8 cellular contexts compared by ENCODE assay signal in the genomic region with DNA sequence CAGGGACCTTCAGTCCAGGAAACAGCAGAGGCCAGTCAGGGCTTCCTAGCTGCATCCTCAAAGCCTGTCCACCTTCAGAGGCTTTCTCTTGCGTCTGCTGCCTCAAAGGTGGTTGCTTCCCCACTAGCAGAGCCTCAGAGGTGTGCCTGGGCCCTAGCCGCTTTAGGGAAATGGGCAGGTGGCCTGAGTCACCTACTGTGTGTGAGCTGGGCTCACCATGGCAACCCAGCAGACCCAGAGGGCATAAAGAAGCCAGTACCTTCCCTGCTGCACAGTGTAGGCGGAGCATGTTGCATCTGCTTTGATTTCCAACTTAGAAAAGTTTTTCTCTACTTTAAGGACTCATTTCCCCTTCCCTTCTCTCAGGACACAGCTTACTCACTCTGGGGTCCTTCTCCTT. TPM values are rescaled to one million over a fixed set of nuclear protein-coding genes. Genes with fewer than 3 reads are reported as not detected.
DNase-seq lines count a peak whose midpoint lies in the region; ATAC-seq and TF ChIP-seq lines count a peak whose summit lies in the region.

No MANE protein-coding gene starts in this region.

- peaks cover 37% of the 10 kb centered on the region for H3K4me1 ChIP-seq in CD8-positive, alpha-beta T cell (ENCODE audit: insufficient read depth, low read length)
- H3K4me1 ChIP-seq in HUES48 (ENCODE audit: control insufficient read depth, insufficient read depth, low read length), result peaks cover 34% of the 10 kb centered on the region

- no peak for TF ChIP-seq CTCF in CD8-positive, alpha-beta T cell (IDR thresholded peaks at IDR 0.05)

- H3K4me3 Mint-ChIP-seq in CD8-positive, alpha-beta T cell, result peak overlapping the region; percentile 13
- no peak overlapping the region for H3K4me3 Mint-ChIP-seq in activated naive CD4-positive, alpha-beta T cell treated with anti-CD3 and anti-CD28 coated beads, Interleukin-2, amount 50 U/mL, for 24 hours
- peak overlapping the region; percentile 2 to 79 (median 60) for H3K4me3 Mint-ChIP-seq in naive thymus-derived CD8-positive, alpha-beta T cell

- CTCF ChIA-PET in CD8-positive, alpha-beta T cell (lab: Charles Lee), result interaction anchor here (1.2 to 1.6 kb wide), 5 partner anchors 8 to 154 kb away, joined by 3 to 5 read pairs (median 4); no protein-coding TSS in a partner anchor

- peaks cover 59% of the 10 kb centered on the region for H3K4me1 Mint-ChIP-seq in CD8-positive, alpha-beta T cell (ENCODE audit: low read depth)
- peaks cover 75% of the 10 kb centered on the region for H3K4me1 Mint-ChIP-seq in activated naive CD4-positive, alpha-beta T cell treated with anti-CD3 and anti-CD28 coated beads, Interleukin-2, amount 50 U/mL, for 24 hours
- H3K4me1 Mint-ChIP-seq in naive thymus-derived CD8-positive, alpha-beta T cell, result peaks cover 38 to 73% (median 62%) of the 10 kb centered on the region in 4 donors

- H3K27ac ChIP-seq in CD8-positive, alpha-beta T cell (ENCODE audit: low read depth, low read length), result peak overlapping the region; percentile 21
- H3K27ac ChIP-seq in HUES48 (ENCODE audit: low read depth, low read length), result peak overlapping the region; percentile 13

- H3K9me3 ChIP-seq in CD8-positive, alpha-beta T cell (ENCODE audit: low read length), result no peaks in the 10 kb centered on the region
- H3K9me3 ChIP-seq in HUES48 (ENCODE audit: control insufficient read depth, insufficient read depth, low read length), result no peaks in the 10 kb centered on the region

- H3K36me3 ChIP-seq in CD8-positive, alpha-beta T cell (ENCODE audit: insufficient read depth, low read length), result no peaks in the 10 kb centered on the region
- no peaks in the 10 kb centered on the region for H3K36me3 ChIP-seq in HUES48 (ENCODE audit: control insufficient read depth, insufficient read depth, low read length)

- peaks cover 5% of the 10 kb centered on the region for H3K36me3 Mint-ChIP-seq in CD8-positive, alpha-beta T cell
- peaks cover 5% of the 10 kb centered on the region for H3K36me3 Mint-ChIP-seq in activated naive CD4-positive, alpha-beta T cell treated with anti-CD3 and anti-CD28 coated beads, Interleukin-2, amount 50 U/mL, for 24 hours
- H3K36me3 Mint-ChIP-seq in naive thymus-derived CD8-positive, alpha-beta T cell, result peaks cover 0 to 6% (median 4%) of the 10 kb centered on the region in 3 donors

- no peak overlapping the region for H3K4me3 ChIP-seq in CD8-positive, alpha-beta T cell (ENCODE audit: low read depth, low read length)
- no peak overlapping the region for H3K4me3 ChIP-seq in HUES48 (ENCODE audit: low read depth, low read length)

- intact Hi-C loops in CD8-positive, alpha-beta T cell (cut with DNase I, micrococcal nuclease), result no loop called here

- no peaks in the 10 kb centered on the region for H3K27me3 Mint-ChIP-seq in CD8-positive, alpha-beta T cell (ENCODE audit: low read depth)
- H3K27me3 Mint-ChIP-seq in activated naive CD4-positive, alpha-beta T cell treated with anti-CD3 and anti-CD28 coated beads, Interleukin-2, amount 50 U/mL, for 24 hours, result no peaks in the 10 kb centered on the region
- H3K27me3 Mint-ChIP-seq in naive thymus-derived CD8-positive, alpha-beta T cell, result no peaks in the 10 kb centered on the region

- DNase-seq in CD8-positive, alpha-beta T cell, result peak in 2 of 7 experiments; percentile 34 to 37
- DNase-seq in naive thymus-derived CD8-positive, alpha-beta T cell, result peak in 5 of 10 donors; percentile 17 to 67 (median 27)
- DNase-seq in cerebellum (ENCODE audit: low spot score) (no peak), NCI-H446 (lab: John Stamatoyannopoulos, UW) (no peak), superior temporal gyrus (ENCODE audit: extremely low spot score) (no peak)

- H3K27ac Mint-ChIP-seq in CD8-positive, alpha-beta T cell, result peak overlapping the region; percentile 90
- peak overlapping the region; percentile 38 for H3K27ac Mint-ChIP-seq in activated naive CD4-positive, alpha-beta T cell treated with anti-CD3 and anti-CD28 coated beads, Interleukin-2, amount 50 U/mL, for 24 hours
- peak overlapping the region; percentile 88 to 98 (median 96) for H3K27ac Mint-ChIP-seq in naive thymus-derived CD8-positive, alpha-beta T cell

- POLR2A ChIA-PET in CD8-positive, alpha-beta T cell (lab: Charles Lee), result interaction anchor here (0.7 to 11.8 kb wide), 3 partner anchors 11 to 31 kb away, joined by 3 to 112 read pairs (median 4); a partner anchor contains a TSS
- POLR2A ChIA-PET in naive thymus-derived CD8-positive, alpha-beta T cell (lab: Charles Lee), result interaction anchor here (0.7 to 11.0 kb wide), 4 partner anchors 10 to 639 kb away, joined by 3 to 199 read pairs (median 6); a partner anchor contains a TSS

- H3K27me3 ChIP-seq in CD8-positive, alpha-beta T cell (ENCODE audit: insufficient read depth, low read length), result no peaks in the 10 kb centered on the region
- no peaks in the 10 kb centered on the region for H3K27me3 ChIP-seq in HUES48 (ENCODE audit: control insufficient read depth, insufficient read depth, low read length)

- H3K9ac ChIP-seq in HUES48 (ENCODE audit: low read depth, low read length), result no peak overlapping the region

- peak; percentile 69 for ATAC-seq in CD8-positive, alpha-beta T cell
- peak; percentile 91 to 94 for ATAC-seq in naive thymus-derived CD8-positive, alpha-beta T cell
- no peak for ATAC-seq in HG03280 (IDR thresholded peaks at IDR 0.05; ENCODE audit: unreplicated experiment)

- H3K9me3 Mint-ChIP-seq in CD8-positive, alpha-beta T cell, result no peaks in the 10 kb centered on the region
- no peaks in the 10 kb centered on the region for H3K9me3 Mint-ChIP-seq in activated naive CD4-positive, alpha-beta T cell treated with anti-CD3 and anti-CD28 coated beads, Interleukin-2, amount 50 U/mL, for 24 hours
- H3K9me3 Mint-ChIP-seq in naive thymus-derived CD8-positive, alpha-beta T cell, result no peaks in the 10 kb centered on the region

RNA-seq across cellular contexts. Expression of a gene that starts 12.5 kb away (rescaled TPM):
- 10 to 100 TPM; 17.9 to 18.3 TPM for total RNA-seq in CD8-positive, alpha-beta T cell
- 10 to 100 TPM; 16.2 to 17.7 TPM for total RNA-seq in naive thymus-derived CD8-positive, alpha-beta T cell
- polyA plus RNA-seq in naive thymus-derived CD8-positive, alpha-beta T cell, result 10 to 100 TPM in 1 of 3 donors, 1 to 10 TPM in 2; 4.5 to 14.2 (median 8.5) TPM
- total RNA-seq in cerebellum, result 3.9 TPM

Comparison
In these comparisons a context has a peak if more than half of its experiments do, and no peak if none do; other contexts are left out.
1. H3K27ac Mint-ChIP-seq: peak in every context shown above with its lines; median percentile 96 in naive thymus-derived CD8-positive, alpha-beta T cell; 90 in CD8-positive, alpha-beta T cell; 38 in activated naive CD4-positive, alpha-beta T cell treated with anti-CD3 and anti-CD28 coated beads, Interleukin-2, amount 50 U/mL, for 24 hours.